Comparison of ENCODE assay signal across 34 cellular contexts in the genomic region with DNA sequence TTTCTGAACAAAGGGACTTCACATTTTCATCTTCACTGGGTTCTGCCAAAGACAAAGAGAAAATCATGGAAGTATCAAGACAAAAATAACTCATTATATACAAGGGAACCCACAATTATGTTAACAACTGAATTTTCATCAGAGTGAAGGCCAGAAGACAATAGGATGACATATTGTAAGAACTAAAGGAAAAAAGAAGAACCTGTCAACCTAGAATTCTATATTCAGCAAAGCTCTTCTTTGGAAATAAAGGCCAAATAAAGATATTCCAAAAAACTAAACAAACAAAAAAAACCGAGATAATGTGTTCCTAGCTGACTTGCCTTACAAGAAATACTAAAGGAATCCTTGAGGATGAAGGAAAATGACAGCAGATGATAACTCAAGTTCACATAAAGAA.
"Had no signal": no experiment of that assay in that cellular context is flagged by ENCODE, and none has a peak within 500 bp of the region (broad histone marks: within the 10 kb centered on the region; RNA-seq: fewer than 3 reads in every experiment).

No MANE protein-coding gene starts in this region.

- DNase-seq: Kasumi-1, MG63, MM.1S, MV-4-11, NCI-H1048, NCI-H1092, NCI-H1092 treated with DMSO at 0.1 percent for 48 hours, NCI-H1105, NCI-H1105 treated with DMSO at 0.1 percent for 48 hours, NCI-H1417, NCI-H1417 treated with DMSO at 0.1 percent for 48 hours, NCI-H1436, NCI-H1436 treated with DMSO at 0.1 percent for 48 hours, NCI-H146, NCI-H1694, NCI-H1694 treated with DMSO at 0.1 percent for 48 hours, NCI-H187, NCI-H187 treated with DMSO at 0.1 percent for 48 hours, NCI-H1930, NCI-H2029, NCI-H2029 treated with DMSO at 0.1 percent for 48 hours, NCI-H2081, NCI-H2081 treated with DMSO at 0.1 percent for 48 hours, NCI-H2107, NCI-H2171, NCI-H2171 treated with DMSO at 0.1 percent for 48 hours, NCI-H2227 treated with DMSO at 0.1 percent for 48 hours, NCI-H345, NCI-H446, NCI-H446 treated with DMSO at 0.1 percent for 48 hours, NCI-H510A, NCI-H510A treated with DMSO at 0.1 percent for 48 hours, NCI-H524, NCI-H524 treated with DMSO at 0.1 percent for 48 hours had no signal

- H3K36me3 ChIP-seq: MG63 had no signal

- H3K4me3 ChIP-seq: MG63 had no signal

- H3K27me3 ChIP-seq: MG63 had no signal
